Comparison of ENCODE assay signal across 8 cellular contexts in the genomic region with DNA sequence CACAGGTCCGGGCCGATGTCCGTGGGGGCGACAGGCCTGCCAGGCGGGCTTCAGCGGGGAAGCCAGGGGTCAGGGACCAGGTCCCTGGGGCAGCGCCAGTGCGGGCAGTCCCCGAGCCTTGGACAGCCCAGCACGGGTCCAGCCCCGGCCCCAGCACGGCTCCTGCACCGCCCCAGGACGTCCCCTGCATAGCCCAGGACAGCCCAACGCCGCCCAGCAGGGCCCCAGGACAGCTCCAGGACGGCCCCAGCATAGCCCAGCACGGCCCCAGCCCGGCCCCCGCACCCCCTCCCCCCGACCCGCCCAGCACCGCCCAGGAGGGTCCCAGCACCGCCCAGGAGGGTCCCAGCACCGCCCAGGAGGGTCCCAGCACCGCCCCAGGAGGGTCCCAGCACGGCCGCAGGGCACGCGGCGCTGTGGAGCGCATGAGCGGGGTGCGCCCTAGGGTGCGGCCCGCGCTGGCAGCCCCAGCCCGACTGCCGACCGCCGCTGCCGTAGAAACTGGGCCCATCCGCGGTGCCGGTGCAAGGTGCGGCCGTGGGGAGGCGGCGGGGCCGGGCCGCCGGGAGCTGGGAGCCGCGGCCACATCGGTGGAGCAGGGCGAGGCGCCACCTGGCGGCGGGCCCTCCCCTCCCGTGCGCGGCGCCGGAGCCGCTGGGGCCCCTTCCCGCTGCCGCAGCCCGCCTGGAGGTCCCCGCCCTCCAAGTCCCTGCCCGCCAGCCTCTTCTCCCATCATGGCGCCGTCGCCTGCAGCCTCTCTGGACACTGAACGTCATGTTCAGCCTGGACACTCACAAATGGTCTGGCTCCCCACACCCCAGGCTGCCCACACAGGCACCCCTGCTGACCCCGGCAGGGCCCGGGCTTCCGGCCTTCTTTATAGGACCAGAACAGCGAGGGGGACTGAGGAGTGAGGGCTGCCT.
DNase-seq lines count a peak whose midpoint lies in the region; ATAC-seq and TF ChIP-seq lines count a peak whose summit lies in the region.

No MANE protein-coding gene starts in this region.

- H3K4me1 Mint-ChIP-seq in activated T-helper 1 cell treated with anti-CD3 and anti-CD28 coated beads, Interleukin-12 subunit alpha, Interleukin-12 subunit beta, Interleukin-2, Interleukin-4 antibody, amounts not matched to agents 30 ng/mL and 10 ng/mL and 1 ng/mL, durations not matched to agents 14 hours and 24 hours and 36 hours (ENCODE audit: low read depth) = no peaks in the 10 kb centered on the region

- DNase-seq in CD1c-positive myeloid dendritic cell (ENCODE audit: extremely low spot score) (peak; percentile 49), NCI-H1092 (lab: John Stamatoyannopoulos, UW) (peak; percentile 2), cardiac muscle cell (ENCODE audit: low read depth in 1 of 2, low spot score in 1 of 2) (peak; percentile 40 to 79), retina (peak; percentile 69), inferior parietal cortex (ENCODE audit: extremely low spot score) (no peak)
- DNase-seq in activated T-helper 1 cell treated with anti-CD3 and anti-CD28 coated beads, Interleukin-12 subunit alpha, Interleukin-12 subunit beta, Interleukin-2, Interleukin-4 antibody, amounts not matched to agents 30 ng/mL and 10 ng/mL and 1 ng/mL, durations not matched to agents 14 hours and 24 hours and 36 hours (ENCODE audit: low spot score) = peak; percentile 27

- no peak overlapping the region for H3K27ac ChIP-seq in cardiac muscle cell

- no peaks in the 10 kb centered on the region for H3K9me3 Mint-ChIP-seq in activated T-helper 1 cell treated with anti-CD3 and anti-CD28 coated beads, Interleukin-12 subunit alpha, Interleukin-12 subunit beta, Interleukin-2, Interleukin-4 antibody, amounts not matched to agents 30 ng/mL and 10 ng/mL and 1 ng/mL, durations not matched to agents 14 hours and 24 hours and 36 hours

- no peaks in the 10 kb centered on the region for H3K36me3 Mint-ChIP-seq in activated T-helper 1 cell treated with anti-CD3 and anti-CD28 coated beads, Interleukin-12 subunit alpha, Interleukin-12 subunit beta, Interleukin-2, Interleukin-4 antibody, amounts not matched to agents 30 ng/mL and 10 ng/mL and 1 ng/mL, durations not matched to agents 14 hours and 24 hours and 36 hours (ENCODE audit: low read depth)

- H3K27ac Mint-ChIP-seq in activated T-helper 1 cell treated with anti-CD3 and anti-CD28 coated beads, Interleukin-12 subunit alpha, Interleukin-12 subunit beta, Interleukin-2, Interleukin-4 antibody, amounts not matched to agents 30 ng/mL and 10 ng/mL and 1 ng/mL, durations not matched to agents 14 hours and 24 hours and 36 hours = no peak overlapping the region

- no peaks in the 10 kb centered on the region for H3K36me3 ChIP-seq in cardiac muscle cell

- no peaks in the 10 kb centered on the region for H3K4me1 ChIP-seq in cardiac muscle cell (ENCODE audit: low read depth)

- no peak overlapping the region for H3K4me3 Mint-ChIP-seq in activated T-helper 1 cell treated with anti-CD3 and anti-CD28 coated beads, Interleukin-12 subunit alpha, Interleukin-12 subunit beta, Interleukin-2, Interleukin-4 antibody, amounts not matched to agents 30 ng/mL and 10 ng/mL and 1 ng/mL, durations not matched to agents 14 hours and 24 hours and 36 hours

- H3K4me3 ChIP-seq in cardiac muscle cell = peak overlapping the region; percentile 35

- no peaks in the 10 kb centered on the region for H3K27me3 Mint-ChIP-seq in activated T-helper 1 cell treated with anti-CD3 and anti-CD28 coated beads, Interleukin-12 subunit alpha, Interleukin-12 subunit beta, Interleukin-2, Interleukin-4 antibody, amounts not matched to agents 30 ng/mL and 10 ng/mL and 1 ng/mL, durations not matched to agents 14 hours and 24 hours and 36 hours (ENCODE audit: insufficient read depth)

- H3K27me3 ChIP-seq in cardiac muscle cell = peaks cover 8% of the 10 kb centered on the region

- ATAC-seq in GM18861 (IDR thresholded peaks at IDR 0.05; ENCODE audit: unreplicated experiment) (no peak), HG03196 (IDR thresholded peaks at IDR 0.05; ENCODE audit: unreplicated experiment) (no peak)

- intact Hi-C loops in activated T-helper 1 cell treated with anti-CD3 and anti-CD28 coated beads, Interleukin-12 subunit alpha, Interleukin-12 subunit beta, Interleukin-2, Interleukin-4 antibody, amounts not matched to agents 30 ng/mL and 10 ng/mL and 1 ng/mL, durations not matched to agents 14 hours and 24 hours and 36 hours (cut with micrococcal nuclease) = loop anchor here (1.0 kb wide), 1 partner anchor 383 kb away; no protein-coding TSS in a partner anchor

- no peaks in the 10 kb centered on the region for H3K9me3 ChIP-seq in cardiac muscle cell (ENCODE audit: low read depth)

- TF ChIP-seq CTCF in cardiac muscle cell (IDR thresholded peaks at IDR 0.05; ENCODE audit: low read depth, low read length) = peak; percentile 36
